Comparison of ENCODE assay signal across 1 cellular context in the genomic region with DNA sequence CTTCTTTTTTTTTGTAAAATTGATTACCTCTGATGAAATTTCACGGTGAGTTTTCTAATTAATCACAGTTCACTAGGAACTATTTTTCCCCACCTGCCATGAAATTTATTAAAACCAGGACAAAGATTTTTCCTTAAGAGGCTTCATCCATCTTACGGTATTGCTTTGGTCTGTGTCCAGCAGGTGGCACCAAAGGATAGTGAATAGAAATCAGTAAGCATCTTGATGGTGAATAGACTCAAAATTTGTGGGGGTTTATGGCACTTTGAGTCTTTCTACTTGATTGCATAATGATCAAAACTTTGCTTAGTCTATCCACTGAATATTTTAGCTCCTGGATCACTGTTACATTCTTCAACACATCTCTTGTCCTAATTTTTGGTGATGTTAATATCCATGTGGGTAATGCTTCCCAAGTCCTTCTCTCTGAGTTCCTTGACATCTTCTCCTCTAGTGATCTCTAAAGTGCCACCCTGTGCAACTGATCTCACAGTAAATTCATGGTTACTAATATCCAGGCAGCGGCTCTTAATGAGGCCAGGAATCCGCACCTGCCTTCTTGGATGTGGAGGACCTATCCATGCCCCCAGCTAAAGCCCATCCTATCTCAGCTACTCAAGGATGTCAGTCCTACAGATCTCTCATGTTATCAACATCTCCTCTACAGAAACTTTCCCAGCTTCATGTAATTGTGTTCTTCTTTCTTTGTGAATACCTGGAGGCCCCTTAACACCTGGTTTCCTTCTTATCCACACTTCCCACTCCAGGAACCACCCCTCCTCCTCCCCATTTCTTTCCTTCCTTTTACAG.
TF ChIP-seq lines count a peak whose summit lies in the region.

No MANE protein-coding gene starts in this region.

TF ChIP-seq in HCT116, 20 proteins besides CTCF, POLR2A, EP300 and RAD21 (continued from another document):
- TF ChIP-seq REST (IDR thresholded peaks at IDR 0.05; ENCODE audit: low read depth): no peak
- no peak for TF ChIP-seq CBX3 (IDR thresholded peaks at IDR 0.05; ENCODE audit: low read depth)
- TF ChIP-seq YY1 (IDR thresholded peaks at IDR 0.05; ENCODE audit: extremely low read depth, insufficient replicate concordance, low read depth, low read length): no peak
- TF ChIP-seq, protein P1, sequence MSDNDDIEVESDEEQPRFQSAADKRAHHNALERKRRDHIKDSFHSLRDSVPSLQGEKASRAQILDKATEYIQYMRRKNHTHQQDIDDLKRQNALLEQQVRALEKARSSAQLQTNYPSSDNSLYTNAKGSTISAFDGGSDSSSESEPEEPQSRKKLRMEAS (IDR thresholded peaks at IDR 0.05): no peak
